ENCODE assay signal across 16 cellular contexts in the genomic region with DNA sequence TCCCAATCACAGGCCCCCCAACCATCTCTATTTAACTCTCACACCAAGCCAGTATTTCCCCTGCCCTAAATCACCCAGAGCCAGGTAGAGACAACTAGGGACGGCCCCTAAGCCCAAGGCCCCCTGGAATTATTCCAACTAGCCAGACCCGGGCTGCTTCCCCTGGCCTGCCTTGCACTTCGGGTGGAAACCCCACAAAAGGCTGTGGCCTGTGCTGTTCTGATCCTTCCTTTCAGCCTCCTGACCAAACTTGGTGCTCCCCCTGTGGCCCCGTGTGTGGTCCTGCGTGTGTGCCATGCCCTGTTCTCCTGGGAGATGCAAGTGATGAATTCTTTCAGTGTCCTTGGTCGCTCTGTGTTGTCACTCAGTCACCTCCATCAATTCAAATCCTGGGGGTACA. TPM values are rescaled to one million over a fixed set of nuclear protein-coding genes. Genes with fewer than 3 reads are reported as not detected.
DNase-seq lines count a peak whose midpoint lies in the region; ATAC-seq and TF ChIP-seq lines count a peak whose summit lies in the region.
"Had no signal": no experiment of that assay in that cellular context is flagged by ENCODE, and none has a peak within 500 bp of the region (broad histone marks: within the 10 kb centered on the region; RNA-seq: fewer than 3 reads in every experiment).

No MANE protein-coding gene starts in this region.

- WGBS in gastroesophageal sphincter (ENCODE audit: low coverage in 1 of 2), 2 donors, result 69% methylated on average over 6 of the region's 6 CpGs; no CpG with 5 or more reads in 1 of the 2 donors

- peak overlapping the region; percentile 45 to 71 for H3K27ac Mint-ChIP-seq in stimulated activated naive CD8-positive, alpha-beta T cell treated with anti-CD3 and anti-CD28 coated beads, Interleukin-15, amount 100 ng/mL, for 72 hours
- H3K27ac Mint-ChIP-seq in activated B cell treated with CpG ODN at 0.5 μM for 24 hours, result peak overlapping the region; percentile 76
- H3K27ac Mint-ChIP-seq: H9 had no signal

- H3K27me3 Mint-ChIP-seq in stimulated activated naive CD8-positive, alpha-beta T cell treated with anti-CD3 and anti-CD28 coated beads, Interleukin-15, amount 100 ng/mL, for 72 hours, result no peaks in the 10 kb centered on the region
- no peaks in the 10 kb centered on the region for H3K27me3 Mint-ChIP-seq in activated B cell treated with CpG ODN at 0.5 μM for 24 hours

- H3K9ac ChIP-seq in mucosa of stomach (ENCODE audit: low read length), result peak overlapping the region; percentile 43

- H3K9me3 Mint-ChIP-seq in stimulated activated naive CD8-positive, alpha-beta T cell treated with anti-CD3 and anti-CD28 coated beads, Interleukin-15, amount 100 ng/mL, for 72 hours, result no peaks in the 10 kb centered on the region
- H3K9me3 Mint-ChIP-seq in activated B cell treated with CpG ODN at 0.5 μM for 24 hours, result no peaks in the 10 kb centered on the region
- H3K9me3 Mint-ChIP-seq: activated CD4-positive, alpha-beta T cell treated with anti-CD3 and anti-CD28 coated beads, Interleukin-2, amount 10 ng/mL, durations not matched to agents 24 days and 14 days; activated T-cell treated with anti-CD3 and anti-CD28 coated beads, Interleukin-2, amount 50 U/mL, for 4 hours; neural crest cell had no signal

- no peak for ATAC-seq in stimulated activated naive CD8-positive, alpha-beta T cell treated with anti-CD3 and anti-CD28 coated beads, Interleukin-15, amount 100 ng/mL, for 72 hours
- ATAC-seq in stimulated activated naive CD8-positive, alpha-beta T cell treated with anti-CD3 and anti-CD28 coated beads, Interleukin-15, Interleukin-2, amounts not matched to agents 100 U/mL and 50 U/mL, for 24 hours, result no peak
- ATAC-seq in activated B cell treated with CpG ODN at 0.5 μM for 24 hours (ENCODE audit: low read depth) (no peak), GM18502 (IDR thresholded peaks at IDR 0.05; ENCODE audit: poor library complexity, unreplicated experiment) (no peak), gastroesophageal sphincter (no peak)

- H3K27me3 ChIP-seq in mucosa of stomach (ENCODE audit: control insufficient read depth, insufficient read depth, low read length) (no peaks in the 10 kb centered on the region), vagina (no peaks in the 10 kb centered on the region), gastroesophageal sphincter (no peaks in the 10 kb centered on the region)
- H3K27me3 ChIP-seq: right atrium auricular region, suprapubic skin had no signal

- H3K36me3 ChIP-seq in mucosa of stomach (ENCODE audit: control insufficient read depth, insufficient read depth, low read length), result no peaks in the 10 kb centered on the region
- no peaks in the 10 kb centered on the region for H3K36me3 ChIP-seq in vagina
- H3K36me3 ChIP-seq in gastroesophageal sphincter, result no peaks in the 10 kb centered on the region
- H3K36me3 ChIP-seq: lower lobe of right lung, right atrium auricular region, suprapubic skin had no signal

- TF ChIP-seq CTCF in activated B cell treated with CpG ODN at 0.5 μM for 24 hours (IDR thresholded peaks at IDR 0.05), result no peak
- TF ChIP-seq CTCF in vagina (IDR thresholded peaks at IDR 0.05), result no peak
- no peak for TF ChIP-seq CTCF in gastroesophageal sphincter (IDR thresholded peaks at IDR 0.05)

- no peak for DNase-seq in stimulated activated naive CD8-positive, alpha-beta T cell treated with anti-CD3 and anti-CD28 coated beads, Interleukin-15, amount 100 ng/mL, for 72 hours
- DNase-seq in stimulated activated naive CD8-positive, alpha-beta T cell treated with anti-CD3 and anti-CD28 coated beads, Interleukin-15, Interleukin-2, amounts not matched to agents 100 U/mL and 50 U/mL, for 24 hours, result no peak
- DNase-seq in activated B cell treated with CpG ODN at 0.5 μM for 24 hours (no peak), vagina (ENCODE audit: extremely low spot score in 2 of 2) (no peak), NK-92 (lab: John Stamatoyannopoulos, UW; ENCODE audit: unreplicated experiment) (no peak)

- intact Hi-C loops in activated B cell treated with CpG ODN at 0.5 μM for 24 hours (cut with micrococcal nuclease), result loop anchor here (1.0 to 10.0 kb wide), 8 partner anchors 100 to 586 kb away; a partner anchor contains a TSS
- intact Hi-C loops in vagina (cut with DNase I), result loop anchor here (2.0 kb wide), 1 partner anchor 119 kb away; no protein-coding TSS in a partner anchor

- H3K36me3 Mint-ChIP-seq in activated B cell treated with CpG ODN at 0.5 μM for 24 hours (ENCODE audit: low read depth), result no peaks in the 10 kb centered on the region

- no peak for TF ChIP-seq EP300 in gastroesophageal sphincter (IDR thresholded peaks at IDR 0.05)

- H3K4me3 ChIP-seq in mucosa of stomach (ENCODE audit: low read length), result no peak overlapping the region
- H3K4me3 ChIP-seq in vagina, result no peak overlapping the region
- H3K4me3 ChIP-seq in gastroesophageal sphincter, result no peak overlapping the region
- H3K4me3 ChIP-seq: lower lobe of right lung, right atrium auricular region, SK-N-MC, suprapubic skin had no signal

- POLR2A ChIA-PET in activated B cell treated with CpG ODN at 0.5 μM for 24 hours (lab: Charles Lee), result interaction anchor here (3.2 kb wide), 1 partner anchor 101 kb away, joined by 16 read pairs; no protein-coding TSS in a partner anchor

- H3K4me3 Mint-ChIP-seq in stimulated activated naive CD8-positive, alpha-beta T cell treated with anti-CD3 and anti-CD28 coated beads, Interleukin-15, amount 100 ng/mL, for 72 hours, result peak overlapping the region in 1 of 2 donors; percentile 11
- H3K4me3 Mint-ChIP-seq in activated B cell treated with CpG ODN at 0.5 μM for 24 hours, result no peak overlapping the region

- H3K9me3 ChIP-seq in mucosa of stomach (ENCODE audit: control insufficient read depth, low read length) (no peaks in the 10 kb centered on the region), vagina (no peaks in the 10 kb centered on the region), gastroesophageal sphincter (no peaks in the 10 kb centered on the region)
- H3K9me3 ChIP-seq: lower lobe of right lung, right atrium auricular region, suprapubic skin had no signal

- CTCF ChIA-PET in activated B cell treated with CpG ODN at 0.5 μM for 24 hours (lab: Charles Lee), result interaction anchor here (0.9 to 5.6 kb wide), 6 partner anchors 22 to 582 kb away, joined by 3 to 215 read pairs (median 6); a partner anchor contains a TSS

- TF ChIP-seq POLR2A in vagina (IDR thresholded peaks at IDR 0.05) (no peak), gastroesophageal sphincter (IDR thresholded peaks at IDR 0.05) (no peak)

- H3K27ac ChIP-seq in vagina (peak overlapping the region; percentile 12), gastroesophageal sphincter (peak overlapping the region in 2 of 4 donors; percentile 43 to 70)
- H3K27ac ChIP-seq: right atrium auricular region, SK-N-MC, suprapubic skin had no signal

- H3K4me1 Mint-ChIP-seq in stimulated activated naive CD8-positive, alpha-beta T cell treated with anti-CD3 and anti-CD28 coated beads, Interleukin-15, amount 100 ng/mL, for 72 hours, result peaks cover 44% of the 10 kb centered on the region
- H3K4me1 Mint-ChIP-seq in activated B cell treated with CpG ODN at 0.5 μM for 24 hours, result peaks cover 34% of the 10 kb centered on the region

- H3K4me1 ChIP-seq in mucosa of stomach (ENCODE audit: control insufficient read depth, insufficient read depth, low read length), result peaks cover 27% of the 10 kb centered on the region
- H3K4me1 ChIP-seq in vagina, result peaks cover 37% of the 10 kb centered on the region
- H3K4me1 ChIP-seq in gastroesophageal sphincter, result peaks cover 0 to 51% (median 29%) of the 10 kb centered on the region in 3 donors

RNA-seq across cellular contexts. Expression of a gene that starts 14.9 kb away (rescaled TPM):
- total RNA-seq in activated B cell treated with CpG ODN at 0.5 μM for 24 hours, result 6.7 and 7.0 TPM in 2 replicates
- total RNA-seq in vagina, result not detected
- total RNA-seq in gastroesophageal sphincter, result not detected
- total RNA-seq: activated CD4-positive, alpha-beta T cell treated with anti-CD3 and anti-CD28 coated beads, Interleukin-2, amount 10 ng/mL, durations not matched to agents 24 days and 14 days; H9; neural crest cell; right atrium auricular region had no signal

RNA-seq across cellular contexts. Expression of a gene that starts 27.7 kb away (rescaled TPM):
- total RNA-seq in activated B cell treated with CpG ODN at 0.5 μM for 24 hours (47.1 and 52.3 TPM in 2 replicates), vagina (28.0 TPM), gastroesophageal sphincter (10 to 100 TPM; 19.1 to 32.4 (median 25.8) TPM)

RNA-seq across cellular contexts. Expression of a gene that starts 27.8 kb away (rescaled TPM):
- 30.4 and 34.1 TPM in 2 replicates for total RNA-seq in activated B cell treated with CpG ODN at 0.5 μM for 24 hours
- 37.6 TPM for total RNA-seq in vagina
- total RNA-seq in gastroesophageal sphincter, result 100 to 1,000 TPM in 1 of 4 donors, 10 to 100 TPM in 3; 45.0 to 122 (median 84.9) TPM

RNA-seq across cellular contexts. Expression of a gene that starts 43.0 kb away (rescaled TPM):
- 52.2 and 56.6 TPM in 2 replicates for total RNA-seq in activated B cell treated with CpG ODN at 0.5 μM for 24 hours
- total RNA-seq in vagina, result 127 TPM
- total RNA-seq in gastroesophageal sphincter, result 100 to 1,000 TPM in 2 of 4 donors, 10 to 100 TPM in 2; 80.0 to 141 (median 100.0) TPM

RNA-seq across cellular contexts. Expression of a gene that starts 47.2 kb away (rescaled TPM):
- total RNA-seq in activated B cell treated with CpG ODN at 0.5 μM for 24 hours (0.27 and 0.31 TPM in 2 replicates), vagina (24.8 TPM), gastroesophageal sphincter (10 to 100 TPM; 18.6 to 45.8 (median 30.5) TPM)
- total RNA-seq: activated CD4-positive, alpha-beta T cell treated with anti-CD3 and anti-CD28 coated beads, Interleukin-2, amount 10 ng/mL, durations not matched to agents 24 days and 14 days had no signal
